ENCODE assay signal across 19 cellular contexts in genomic region chr10:5314866-5315265, GRCh38. TPM values are rescaled to one million over a fixed set of nuclear protein-coding genes. Genes with fewer than 3 reads are reported as not detected.
DNase-seq lines count a peak whose midpoint lies in the region; ATAC-seq and TF ChIP-seq lines count a peak whose summit lies in the region.
"Had no signal": no experiment of that assay in that cellular context is flagged by ENCODE, and none has a peak within 500 bp of the region (broad histone marks: within the 10 kb centered on the region; RNA-seq: fewer than 3 reads in every experiment).

No MANE protein-coding gene starts in this region.

- H3K4me3 ChIP-seq in LNCaP clone FGC (ENCODE audit: low read depth, low read length) (no peak overlapping the region), mucosa of descending colon (no peak overlapping the region)
- H3K4me3 ChIP-seq: thoracic aorta had no signal

- H3K4me1 ChIP-seq in mucosa of descending colon (ENCODE audit: low read depth) = no peaks in the 10 kb centered on the region

- H3K36me3 ChIP-seq in mucosa of descending colon (ENCODE audit: low read depth) = no peaks in the 10 kb centered on the region
- H3K36me3 ChIP-seq: thoracic aorta had no signal

- no peaks in the 10 kb centered on the region for H3K9me3 ChIP-seq in mucosa of descending colon
- H3K9me3 ChIP-seq: thoracic aorta had no signal

- TF ChIP-seq CTCF in LNCaP clone FGC (IDR thresholded peaks at IDR 0.05; ENCODE audit: control insufficient read depth, extremely low read depth, insufficient read depth) = no peak
- TF ChIP-seq CTCF in mucosa of descending colon (IDR thresholded peaks at IDR 0.05) = no peak

- intact Hi-C loops in mucosa of descending colon (cut with DNase I, micrococcal nuclease) = no loop called here

- ATAC-seq in mucosa of descending colon = peak; percentile 50
- ATAC-seq: left cardiac atrium; stimulated activated memory B cell treated with anti-CD40 and anti-IgM and Interleukin-4, amounts not matched to agents 10 μg/mL and 1 μg/mL and 100 μg/mL, for 72 hours had no signal

- DNase-seq in LNCaP clone FGC (ENCODE audit: low read depth) (peak; percentile 22), NCI-H1436 treated with DMSO at 0.1 percent for 48 hours (lab: John Stamatoyannopoulos, UW) (peak; percentile 77), NCI-H748 treated with DMSO at 0.1 percent for 48 hours (lab: John Stamatoyannopoulos, UW) (peak; percentile 92), mucosa of descending colon (no peak), CD1c-positive myeloid dendritic cell (ENCODE audit: extremely low spot score) (no peak), H4 (ENCODE audit: low spot score) (no peak)
- DNase-seq in activated CD4-positive, CD25-positive, alpha-beta regulatory T cell (lab: John Stamatoyannopoulos, UW) = no peak
- DNase-seq in activated T-cell treated with anti-CD3 and anti-CD28 coated beads, Interleukin-2, amount 50 U/mL, for 48 hours = no peak
- DNase-seq: activated CD4-positive, alpha-beta T cell treated with anti-CD3 and anti-CD28 coated beads, Interleukin-2, amount 10 ng/mL, durations not matched to agents 7 days and 5 days; KG1; left cardiac atrium; NCI-H1048; retina; stimulated activated CD4-positive, alpha-beta T cell treated with anti-CD3 and anti-CD28 coated beads, Interleukin-15, amount 100 ng/mL, for 24 hours had no signal

RNA-seq across cellular contexts. Expression of gene UCN3, which starts 49.9 kb away (rescaled TPM):
- 1 to 10 TPM; 1.4 to 5.9 (median 4.8) TPM for total RNA-seq in mucosa of descending colon
- not detected in 2 replicates for total RNA-seq in H4 (2014; rRNA removed; shearing (Covaris generic))
- total RNA-seq: activated CD4-positive, alpha-beta T cell treated with anti-CD3 and anti-CD28 coated beads, Interleukin-2, amount 10 ng/mL, durations not matched to agents 7 days and 5 days; frontal cortex; G401; left cardiac atrium; mesothelial cell of epicardium; thoracic aorta had no signal

Comparison
In these comparisons a context has a peak if more than half of its experiments do, and no peak if none do; other contexts are left out.
1. DNase-seq: peak in LNCaP clone FGC (single experiment), NCI-H1436 treated with DMSO at 0.1 percent for 48 hours (single experiment) and NCI-H748 treated with DMSO at 0.1 percent for 48 hours (single experiment); none in mucosa of descending colon (0 of 3), CD1c-positive myeloid dendritic cell (single experiment), activated CD4-positive, CD25-positive, alpha-beta regulatory T cell (0 of 4), activated T-cell treated with anti-CD3 and anti-CD28 coated beads, Interleukin-2, amount 50 U/mL, for 48 hours (0 of 2) and H4 (single experiment).